Comparison of ENCODE assay signal across 23 cellular contexts in genomic region chr14:62778847-62779246, GRCh38.
"Had no signal": no experiment of that assay in that cellular context is flagged by ENCODE, and none has a peak within 500 bp of the region (broad histone marks: within the 10 kb centered on the region; RNA-seq: fewer than 3 reads in every experiment).

No MANE protein-coding gene starts in this region.

- FAIRE-seq: kidney, pancreas had no signal

- DNase-seq: activated CD4-positive, alpha-beta memory T cell treated with anti-CD3 and anti-CD28 coated beads for 36 hours; activated CD4-positive, alpha-beta T cell treated with anti-CD3 and anti-CD28 coated beads for 4 hours; activated gamma-delta T cell treated with Interleukin-2 at 50 U/mL for 16 hours; activated T-cell treated with anti-CD3 and anti-CD28 coated beads for 4 hours; amygdala; cortex of kidney; effector memory CD4-positive, alpha-beta T cell; foreskin melanocyte; hypothalamus; kidney; left ventricle myocardium inferior; naive thymus-derived CD8-positive, alpha-beta T cell; pancreas; right lobe of liver; stimulated activated CD4-positive, alpha-beta T cell treated with anti-CD3 and anti-CD28 coated beads, Interleukin-4, amount 100 ng/mL, for 1 hour; stimulated activated naive CD8-positive, alpha-beta T cell treated with anti-CD3 and anti-CD28 coated beads, Interleukin-15, amount 100 ng/mL, for 72 hours; SW 1271; T-helper 2 cell had no signal

- H3K27me3 ChIP-seq: pancreas, right lobe of liver had no signal

- H3K27ac Mint-ChIP-seq: activated CD4-positive, alpha-beta memory T cell treated with anti-CD3 and anti-CD28 coated beads for 36 hours; activated naive CD8-positive, alpha-beta T cell; activated T-helper 1 cell treated with anti-CD3 and anti-CD28 coated beads, Interleukin-12 subunit alpha, Interleukin-12 subunit beta, Interleukin-2, Interleukin-4 antibody, amounts not matched to agents 30 ng/mL and 10 ng/mL and 1 ng/mL, durations not matched to agents 14 hours and 24 hours and 36 hours; brain; naive thymus-derived CD8-positive, alpha-beta T cell; stimulated activated naive CD8-positive, alpha-beta T cell treated with anti-CD3 and anti-CD28 coated beads, Interleukin-15, amount 100 ng/mL, for 72 hours; WTC11 had no signal

- H3K9me3 ChIP-seq: pancreas had no signal

- H3K36me3 ChIP-seq: left ventricle myocardium inferior, pancreas, right lobe of liver had no signal

- H3K4me3 Mint-ChIP-seq: activated CD4-positive, alpha-beta memory T cell treated with anti-CD3 and anti-CD28 coated beads for 36 hours; activated naive CD8-positive, alpha-beta T cell; activated T-helper 1 cell treated with anti-CD3 and anti-CD28 coated beads, Interleukin-12 subunit alpha, Interleukin-12 subunit beta, Interleukin-2, Interleukin-4 antibody, amounts not matched to agents 30 ng/mL and 10 ng/mL and 1 ng/mL, durations not matched to agents 14 hours and 24 hours and 36 hours; brain; naive thymus-derived CD8-positive, alpha-beta T cell; stimulated activated naive CD8-positive, alpha-beta T cell treated with anti-CD3 and anti-CD28 coated beads, Interleukin-15, amount 100 ng/mL, for 72 hours; WTC11 had no signal

- H3K36me3 Mint-ChIP-seq: activated CD4-positive, alpha-beta memory T cell treated with anti-CD3 and anti-CD28 coated beads for 36 hours; activated naive CD8-positive, alpha-beta T cell; brain had no signal

- H3K27me3 Mint-ChIP-seq: activated CD4-positive, alpha-beta memory T cell treated with anti-CD3 and anti-CD28 coated beads for 36 hours; activated naive CD8-positive, alpha-beta T cell; stimulated activated naive CD8-positive, alpha-beta T cell treated with anti-CD3 and anti-CD28 coated beads, Interleukin-15, amount 100 ng/mL, for 72 hours had no signal

- H3K4me1 Mint-ChIP-seq: naive thymus-derived CD8-positive, alpha-beta T cell; stimulated activated naive CD8-positive, alpha-beta T cell treated with anti-CD3 and anti-CD28 coated beads, Interleukin-15, amount 100 ng/mL, for 72 hours had no signal

- ATAC-seq: naive thymus-derived CD8-positive, alpha-beta T cell; pancreas; right lobe of liver; stimulated activated naive CD8-positive, alpha-beta T cell treated with anti-CD3 and anti-CD28 coated beads, Interleukin-15, amount 100 ng/mL, for 72 hours; WTC11 had no signal

- H3K27ac ChIP-seq: left ventricle myocardium inferior, pancreas, right lobe of liver had no signal

- H3K4me3 ChIP-seq: left ventricle myocardium inferior, pancreas, right lobe of liver, smooth muscle cell had no signal

- H3K4me1 ChIP-seq: left ventricle myocardium inferior, pancreas, right lobe of liver had no signal
